ENCODE assay signal across 19 cellular contexts in the genomic region with DNA sequence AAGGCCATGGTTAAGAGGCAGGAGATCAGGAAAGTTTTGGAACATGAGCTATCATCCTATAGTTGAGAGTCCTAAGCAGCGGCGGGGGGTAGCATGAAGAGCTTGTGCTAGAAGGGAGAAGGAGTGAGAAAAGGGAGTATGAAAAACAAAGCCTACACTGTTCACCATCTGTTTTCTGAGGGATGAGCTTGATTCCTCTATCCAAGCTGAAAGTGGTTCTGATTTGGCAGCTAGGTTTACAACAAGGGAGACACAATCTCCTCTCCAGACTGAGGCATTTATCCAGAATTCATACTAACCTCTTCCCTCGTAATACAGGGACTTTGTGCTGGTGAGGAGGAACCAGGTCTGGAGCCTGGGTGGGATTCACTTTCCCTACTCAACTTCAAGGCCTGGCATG. TPM values are rescaled to one million over a fixed set of nuclear protein-coding genes. Genes with fewer than 3 reads are reported as not detected.
"Had no signal": no experiment of that assay in that cellular context is flagged by ENCODE, and none has a peak within 500 bp of the region (broad histone marks: within the 10 kb centered on the region; RNA-seq: fewer than 3 reads in every experiment).

No MANE protein-coding gene starts in this region.

- ATAC-seq: activated T-cell treated with anti-CD3 and anti-CD28 coated beads, Interleukin-2, amount 50 U/mL, for 72 hours; esophagus mucosa; left colon; stimulated activated naive CD8-positive, alpha-beta T cell treated with anti-CD3 and anti-CD28 coated beads, Interleukin-15, amount 100 ng/mL, for 72 hours had no signal

- H3K4me3 ChIP-seq: hepatocyte, lung, skin epidermis, upper lobe of right lung had no signal

- H3K36me3 ChIP-seq: upper lobe of right lung had no signal

- DNase-seq: activated CD4-positive, CD25-positive, alpha-beta regulatory T cell treated with anti-CD3 and anti-CD28 coated beads, Interleukin-2, amount 50 U/mL, for 72 hours; activated gamma-delta T cell; activated T-cell treated with anti-CD3 and anti-CD28 coated beads, Interleukin-2, amount 50 U/mL, for 72 hours; effector CD8-positive, alpha-beta T cell; left colon; occipital lobe; stimulated activated naive CD8-positive, alpha-beta T cell treated with anti-CD3 and anti-CD28 coated beads, Interleukin-15, amount 100 ng/mL, for 72 hours; T-helper 2 cell; upper lobe of right lung had no signal

- H3K27ac ChIP-seq: hepatocyte, skin epidermis, upper lobe of right lung, VCaP had no signal

- H3K9me3 ChIP-seq: upper lobe of right lung had no signal

- H3K27me3 ChIP-seq: hepatocyte, upper lobe of right lung had no signal

RNA-seq across cellular contexts. Expression of a gene that starts 25.5 kb away (rescaled TPM):
- total RNA-seq: activated CD8-positive, alpha-beta memory T cell treated with anti-CD3 and anti-CD28 coated beads for 36 hours; activated T-cell treated with anti-CD3 and anti-CD28 coated beads, Interleukin-2, amount 50 U/mL, for 72 hours; cardiac septum; esophagus mucosa; hepatocyte; left colon; mesothelial cell of epicardium; occipital lobe; posterior vena cava; upper lobe of right lung had no signal
- polyA plus RNA-seq: neural cell had no signal
